In genomic region chr2:37180006-37180639, GRCh38 we compare ENCODE assay signal across 19 cellular contexts. TPM values are rescaled to one million over a fixed set of nuclear protein-coding genes. Genes with fewer than 3 reads are reported as not detected.
DNase-seq lines count a peak whose midpoint lies in the region; ATAC-seq and TF ChIP-seq lines count a peak whose summit lies in the region.
"Had no signal": no experiment of that assay in that cellular context is flagged by ENCODE, and none has a peak within 500 bp of the region (broad histone marks: within the 10 kb centered on the region; RNA-seq: fewer than 3 reads in every experiment).

No MANE protein-coding gene starts in this region.

- no peaks in the 10 kb centered on the region for H3F3A ChIP-seq in PC-3 (ENCODE audit: low read length, unreplicated experiment)

- H3K36me3 Mint-ChIP-seq in activated T-cell treated with anti-CD3 and anti-CD28 coated beads, Interleukin-2, amount 50 U/mL, for 24 hours (ENCODE audit: low read depth): no peaks in the 10 kb centered on the region
- H3K36me3 Mint-ChIP-seq in activated CD4-positive, alpha-beta memory T cell treated with anti-CD3 and anti-CD28 coated beads, Interleukin-2, amount 10 ng/mL, durations not matched to agents 7 days and 5 days (ENCODE audit: low read depth): no peaks in the 10 kb centered on the region

- POLR2A ChIA-PET in PC-3 (lab: Charles Lee; ENCODE audit: unreplicated experiment): no interaction called here
- POLR2A ChIA-PET in activated CD4-positive, alpha-beta memory T cell treated with anti-CD3 and anti-CD28 coated beads, Interleukin-2, amount 10 ng/mL, durations not matched to agents 7 days and 5 days (lab: Charles Lee): interaction anchor here (1.3 kb wide), 1 partner anchor 17 kb away, joined by 6 read pairs; the partner anchor contains the start of gene CEBPZOS

- H3K9me3 ChIP-seq in PC-3 (ENCODE audit: low read length): no peaks in the 10 kb centered on the region
- H3K9me3 ChIP-seq in upper lobe of right lung: no peaks in the 10 kb centered on the region
- H3K9me3 ChIP-seq: neutrophil had no signal

- no peak for ATAC-seq in PC-3
- ATAC-seq in upper lobe of right lung: peak; percentile 77

- no peak overlapping the region for H3K27ac ChIP-seq in PC-3 (ENCODE audit: low read length)
- no peak overlapping the region for H3K27ac ChIP-seq in upper lobe of right lung
- H3K27ac ChIP-seq: 22Rv1, brain microvascular endothelial cell, neutrophil had no signal

- CTCF ChIA-PET in PC-3 (lab: Charles Lee): no interaction called here
- CTCF ChIA-PET in activated CD4-positive, alpha-beta memory T cell treated with anti-CD3 and anti-CD28 coated beads, Interleukin-2, amount 10 ng/mL, durations not matched to agents 7 days and 5 days (lab: Charles Lee): no interaction called here

- H3K4me3 ChIP-seq in PC-3 (ENCODE audit: low read length) (no peak overlapping the region), upper lobe of right lung (no peak overlapping the region)

- no peaks in the 10 kb centered on the region for H3K9me3 Mint-ChIP-seq in activated T-cell treated with anti-CD3 and anti-CD28 coated beads, Interleukin-2, amount 50 U/mL, for 24 hours
- H3K9me3 Mint-ChIP-seq in activated CD4-positive, alpha-beta memory T cell treated with anti-CD3 and anti-CD28 coated beads, Interleukin-2, amount 10 ng/mL, durations not matched to agents 7 days and 5 days: no peaks in the 10 kb centered on the region
- H3K9me3 Mint-ChIP-seq: stimulated activated naive CD8-positive, alpha-beta T cell treated with anti-CD3 and anti-CD28 coated beads, Interleukin-15, Interleukin-2, amounts not matched to agents 100 ng/mL and 50 ng/mL, for 24 hours had no signal

- no peak overlapping the region for H3K4me2 ChIP-seq in PC-3 (ENCODE audit: low read length)

- peak overlapping the region; percentile 40; the same call in 1 of the 2 replicates for H2AFZ ChIP-seq in PC-3 (ENCODE audit: low read length)

- no peaks in the 10 kb centered on the region for H3K27me3 Mint-ChIP-seq in activated T-cell treated with anti-CD3 and anti-CD28 coated beads, Interleukin-2, amount 50 U/mL, for 24 hours
- H3K27me3 Mint-ChIP-seq in activated CD4-positive, alpha-beta memory T cell treated with anti-CD3 and anti-CD28 coated beads, Interleukin-2, amount 10 ng/mL, durations not matched to agents 7 days and 5 days: peaks cover 33% of the 10 kb centered on the region

- H3K9me2 ChIP-seq in PC-3 (replicated peaks; ENCODE audit: low read length): no peaks in the 10 kb centered on the region

- peak; percentile 11 for DNase-seq in DMS 273 (lab: John Stamatoyannopoulos, UW; ENCODE audit: unreplicated experiment)
- no peak for DNase-seq in DMS 273 treated with DMSO at 0.1 percent for 48 hours (lab: John Stamatoyannopoulos, UW)
- no peak for DNase-seq in PC-3
- DNase-seq in fibroblast of peridontal ligament (ENCODE audit: extremely low read depth): peak; percentile 64
- DNase-seq in upper lobe of right lung: no peak
- no peak for DNase-seq in activated T-cell treated with anti-CD3 and anti-CD28 coated beads, Interleukin-2, amount 50 U/mL, for 24 hours
- no peak for DNase-seq in NCI-H82 treated with DMSO at 0.1 percent for 48 hours (lab: John Stamatoyannopoulos, UW; ENCODE audit: unreplicated experiment)
- DNase-seq in activated CD4-positive, alpha-beta memory T cell treated with anti-CD3 and anti-CD28 coated beads, Interleukin-2, amount 10 ng/mL, durations not matched to agents 7 days and 5 days: no peak
- DNase-seq: brain microvascular endothelial cell, COR-L47, H7, hypothalamus, NCI-H2081 treated with DMSO at 0.1 percent for 48 hours, small intestine had no signal

- no peak overlapping the region for H3K4me3 Mint-ChIP-seq in activated T-cell treated with anti-CD3 and anti-CD28 coated beads, Interleukin-2, amount 50 U/mL, for 24 hours
- no peak overlapping the region for H3K4me3 Mint-ChIP-seq in activated CD4-positive, alpha-beta memory T cell treated with anti-CD3 and anti-CD28 coated beads, Interleukin-2, amount 10 ng/mL, durations not matched to agents 7 days and 5 days
- H3K4me3 Mint-ChIP-seq: stimulated activated naive CD8-positive, alpha-beta T cell treated with anti-CD3 and anti-CD28 coated beads, Interleukin-15, Interleukin-2, amounts not matched to agents 100 ng/mL and 50 ng/mL, for 24 hours had no signal

- no peaks in the 10 kb centered on the region for H3K36me3 ChIP-seq in PC-3 (ENCODE audit: low read depth, low read length)
- no peaks in the 10 kb centered on the region for H3K36me3 ChIP-seq in upper lobe of right lung
- H3K36me3 ChIP-seq: brain microvascular endothelial cell, neutrophil had no signal

- no TSS peak for BruUV-seq in PC-3 (replicated peaks; lab: Mats Ljungman, UMichigan)

- H3K27me3 ChIP-seq in PC-3 (ENCODE audit: low read length): no peaks in the 10 kb centered on the region
- no peaks in the 10 kb centered on the region for H3K27me3 ChIP-seq in upper lobe of right lung
- H3K27me3 ChIP-seq: brain microvascular endothelial cell had no signal

- no peak overlapping the region for H3K9ac ChIP-seq in PC-3 (ENCODE audit: low read length)

- H3K4me1 ChIP-seq in PC-3 (ENCODE audit: insufficient read depth, low read length): no peaks in the 10 kb centered on the region
- H3K4me1 ChIP-seq in upper lobe of right lung: no peaks in the 10 kb centered on the region

- no peak for TF ChIP-seq CTCF in PC-3 (conservative IDR thresholded peaks at IDR 0.05; ENCODE audit: low read depth, low read length)
- TF ChIP-seq CTCF in upper lobe of right lung (IDR thresholded peaks at IDR 0.05): no peak

- intact Hi-C loops in PC-3 (cut with micrococcal nuclease): no loop called here
- intact Hi-C loops in upper lobe of right lung (cut with DNase I): no loop called here

- H4K20me1 ChIP-seq in PC-3 (ENCODE audit: low read length): no peaks in the 10 kb centered on the region

- H3K27ac Mint-ChIP-seq in activated T-cell treated with anti-CD3 and anti-CD28 coated beads, Interleukin-2, amount 50 U/mL, for 24 hours: no peak overlapping the region
- no peak overlapping the region for H3K27ac Mint-ChIP-seq in activated CD4-positive, alpha-beta memory T cell treated with anti-CD3 and anti-CD28 coated beads, Interleukin-2, amount 10 ng/mL, durations not matched to agents 7 days and 5 days
- H3K27ac Mint-ChIP-seq: stimulated activated naive CD8-positive, alpha-beta T cell treated with anti-CD3 and anti-CD28 coated beads, Interleukin-15, Interleukin-2, amounts not matched to agents 100 ng/mL and 50 ng/mL, for 24 hours had no signal

- no peaks in the 10 kb centered on the region for H3K79me2 ChIP-seq in PC-3 (ENCODE audit: low read length)

- no peaks in the 10 kb centered on the region for H3K4me1 Mint-ChIP-seq in activated T-cell treated with anti-CD3 and anti-CD28 coated beads, Interleukin-2, amount 50 U/mL, for 24 hours (ENCODE audit: low read depth)
- H3K4me1 Mint-ChIP-seq in activated CD4-positive, alpha-beta memory T cell treated with anti-CD3 and anti-CD28 coated beads, Interleukin-2, amount 10 ng/mL, durations not matched to agents 7 days and 5 days: no peaks in the 10 kb centered on the region

RNA-seq across cellular contexts. Expression of gene SULT6B1, which starts 8.3 kb away (rescaled TPM):
- total RNA-seq in PC-3 (2014; rRNA removed): not detected in 2 replicates
- not detected for total RNA-seq in upper lobe of right lung
- not detected for total RNA-seq in activated CD4-positive, alpha-beta memory T cell treated with anti-CD3 and anti-CD28 coated beads, Interleukin-2, amount 10 ng/mL, durations not matched to agents 7 days and 5 days
- total RNA-seq: H7, LHCN-M2, liver had no signal

RNA-seq across cellular contexts. Expression of gene CEBPZOS, which starts 16.2 kb away (rescaled TPM):
- total RNA-seq in PC-3 (2014; rRNA removed) (30.8 and 43.8 TPM in 2 replicates), upper lobe of right lung (38.8 TPM)
- 10 to 100 TPM; 32.9 to 36.3 TPM for total RNA-seq in activated CD4-positive, alpha-beta memory T cell treated with anti-CD3 and anti-CD28 coated beads, Interleukin-2, amount 10 ng/mL, durations not matched to agents 7 days and 5 days

RNA-seq across cellular contexts. Expression of gene EIF2AK2, which starts 23.3 kb away (rescaled TPM):
- total RNA-seq in PC-3 (2014; rRNA removed): 29.3 and 30.9 TPM in 2 replicates
- 57.1 TPM for total RNA-seq in upper lobe of right lung
- total RNA-seq in activated CD4-positive, alpha-beta memory T cell treated with anti-CD3 and anti-CD28 coated beads, Interleukin-2, amount 10 ng/mL, durations not matched to agents 7 days and 5 days: 100 to 1,000 TPM; 136 to 142 TPM

RNA-seq across cellular contexts. Expression of gene CEBPZ, which starts 51.3 kb away (rescaled TPM):
- total RNA-seq in PC-3 (2014; rRNA removed) (39.8 and 40.7 TPM in 2 replicates), upper lobe of right lung (47.7 TPM)
- 10 to 100 TPM; 42.7 to 43.7 TPM for total RNA-seq in activated CD4-positive, alpha-beta memory T cell treated with anti-CD3 and anti-CD28 coated beads, Interleukin-2, amount 10 ng/mL, durations not matched to agents 7 days and 5 days

RNA-seq across cellular contexts. Expression of gene NDUFAF7, which starts 51.3 kb away (rescaled TPM):
- 12.3 and 13.2 TPM in 2 replicates for total RNA-seq in PC-3 (2014; rRNA removed)
- 16.7 TPM for total RNA-seq in upper lobe of right lung
- total RNA-seq in activated CD4-positive, alpha-beta memory T cell treated with anti-CD3 and anti-CD28 coated beads, Interleukin-2, amount 10 ng/mL, durations not matched to agents 7 days and 5 days: 10 to 100 TPM; 17.7 to 19.4 TPM

Comparison
In these comparisons a context has a peak if more than half of its experiments do, and no peak if none do; other contexts are left out.
1. DNase-seq: peak in DMS 273 (single experiment) and fibroblast of peridontal ligament (single experiment); none in DMS 273 treated with DMSO at 0.1 percent for 48 hours (single experiment), PC-3 (single experiment), upper lobe of right lung (single experiment), activated T-cell treated with anti-CD3 and anti-CD28 coated beads, Interleukin-2, amount 50 U/mL, for 24 hours (single experiment), NCI-H82 treated with DMSO at 0.1 percent for 48 hours (single experiment) and activated CD4-positive, alpha-beta memory T cell treated with anti-CD3 and anti-CD28 coated beads, Interleukin-2, amount 10 ng/mL, durations not matched to agents 7 days and 5 days (single experiment).